13 cellular contexts compared by ENCODE assay signal in the genomic region with DNA sequence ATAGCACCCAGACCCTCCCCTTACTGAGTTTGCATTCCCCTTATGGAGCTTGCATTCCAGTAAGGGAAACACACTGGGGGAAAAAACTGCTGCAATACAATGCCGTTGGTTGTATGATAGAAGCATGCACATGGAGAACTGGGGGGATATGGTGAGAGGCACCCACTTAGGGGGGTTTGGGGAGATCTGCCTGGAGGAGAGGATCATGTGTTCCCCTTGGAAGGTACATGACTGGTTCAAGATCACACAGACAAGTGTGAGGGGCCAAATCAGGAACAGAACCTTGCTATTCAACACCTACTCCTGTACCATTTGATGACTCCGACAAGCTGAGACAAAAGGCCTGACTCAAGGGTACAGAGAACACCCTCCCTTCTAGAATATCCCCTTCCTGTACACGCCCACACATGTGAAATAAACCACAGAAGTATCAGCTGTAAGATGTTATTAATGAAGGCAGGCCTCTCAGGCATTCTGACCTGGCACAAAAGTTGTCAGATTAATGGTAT.
DNase-seq lines count a peak whose midpoint lies in the region; ATAC-seq and TF ChIP-seq lines count a peak whose summit lies in the region.
"Had no signal": no experiment of that assay in that cellular context is flagged by ENCODE, and none has a peak within 500 bp of the region (broad histone marks: within the 10 kb centered on the region; RNA-seq: fewer than 3 reads in every experiment).

No MANE protein-coding gene starts in this region.

- POLR2A ChIA-PET in naive thymus-derived CD4-positive, alpha-beta T cell (lab: Charles Lee) = interaction anchor here (0.6 kb wide), 1 partner anchor 184 kb away, joined by 3 read pairs; no protein-coding TSS in a partner anchor

- no peak overlapping the region for H3K56ac ChIP-seq in H9 (ENCODE audit: insufficient read length, low read depth, low read length)

- H3K4me2 ChIP-seq in H9 (ENCODE audit: insufficient read depth, insufficient read length, low read length) = no peak overlapping the region
- no peak overlapping the region for H3K4me2 ChIP-seq in MM.1S (ENCODE audit: low read depth, low read length)

- H3K4me1 ChIP-seq in H9 (ENCODE audit: insufficient read depth, low read length) (peaks cover 6% of the 10 kb centered on the region; the same call in 1 of the 2 replicates), MM.1S (ENCODE audit: low read length) (no peaks in the 10 kb centered on the region)
- peaks cover 0 to 3% of the 10 kb centered on the region in 2 donors for H3K4me1 ChIP-seq in naive thymus-derived CD4-positive, alpha-beta T cell (ENCODE audit: control insufficient read depth in 2 of 2, insufficient read depth in 2 of 2, low read length in 2 of 2)
- H3K4me1 ChIP-seq: transverse colon had no signal

- peak overlapping the region; percentile 1 to 32; a peak in 4 of 5 replicates for H3K4me3 Mint-ChIP-seq in H9
- no peak overlapping the region for H3K4me3 Mint-ChIP-seq in naive thymus-derived CD4-positive, alpha-beta T cell
- H3K4me3 Mint-ChIP-seq: dendritic cell treated with granulocyte-macrophage colony-stimulating factor and Interleukin-4, amounts not matched to agents 40 ng/mL and 50 ng/mL, for 4 days had no signal

- H3K9ac ChIP-seq in H9 (ENCODE audit: extremely low read depth, insufficient read length, low read length) = no peak overlapping the region
- no peak overlapping the region for H3K9ac ChIP-seq in MM.1S (ENCODE audit: low read length)

- no peak overlapping the region for H3K18ac ChIP-seq in H9 (ENCODE audit: insufficient read length, low read depth, low read length)

- H3K27ac Mint-ChIP-seq in H9 = peak overlapping the region; percentile 9 to 75 (median 10); a peak in 5 of 7 replicates
- H3K27ac Mint-ChIP-seq in naive thymus-derived CD4-positive, alpha-beta T cell = peak overlapping the region in 1 of 9 donors; percentile 39
- H3K27ac Mint-ChIP-seq: activated T-helper 2 cell treated with anti-CD3 and anti-CD28 coated beads, Interferon-gamma antibody, Interleukin-2, Interleukin-4, amounts not matched to agents 10 μg/mL and 5 μg/mL and 100 μg/mL, durations not matched to agents 14 hours and 24 hours and 36 hours; dendritic cell treated with granulocyte-macrophage colony-stimulating factor and Interleukin-4, amounts not matched to agents 40 ng/mL and 50 ng/mL, for 4 days had no signal

- H3K23ac ChIP-seq in H9 (ENCODE audit: insufficient read length, low read depth, low read length) = no peak overlapping the region

- no peaks in the 10 kb centered on the region for H3F3A ChIP-seq in MM.1S (ENCODE audit: insufficient read depth, low read length)

- peaks cover 51 to 81% (median 62%) of the 10 kb centered on the region in 3 experiments for H3K36me3 Mint-ChIP-seq in H9 (ENCODE audit: insufficient read depth in 1 of 3, low read depth in 3 of 3)
- H3K36me3 Mint-ChIP-seq in naive thymus-derived CD4-positive, alpha-beta T cell = no peaks in the 10 kb centered on the region

- no peak overlapping the region for H2BK12ac ChIP-seq in H9 (ENCODE audit: insufficient read length, low read depth, low read length)

- H3K4me3 ChIP-seq in MM.1S (ENCODE audit: low read length) = no peak overlapping the region
- no peak overlapping the region for H3K4me3 ChIP-seq in naive thymus-derived CD4-positive, alpha-beta T cell (ENCODE audit: low read length)
- H3K4me3 ChIP-seq: transverse colon had no signal

- no peak overlapping the region for H2BK20ac ChIP-seq in H9 (ENCODE audit: low read depth, low read length, poor library complexity, severe bottlenecking)

- H3K9me3 Mint-ChIP-seq in H9 = peaks cover 15 to 17% of the 10 kb centered on the region in 2 experiments
- H3K9me3 Mint-ChIP-seq in naive thymus-derived CD4-positive, alpha-beta T cell = no peaks in the 10 kb centered on the region
- H3K9me3 Mint-ChIP-seq: activated T-helper 2 cell treated with anti-CD3 and anti-CD28 coated beads, Interferon-gamma antibody, Interleukin-2, Interleukin-4, amounts not matched to agents 10 μg/mL and 5 μg/mL and 100 μg/mL, durations not matched to agents 14 hours and 24 hours and 36 hours; dendritic cell treated with granulocyte-macrophage colony-stimulating factor and Interleukin-4, amounts not matched to agents 40 ng/mL and 50 ng/mL, for 4 days had no signal

- H3K27me3 ChIP-seq in H9 (ENCODE audit: insufficient read depth, low read length) (no peaks in the 10 kb centered on the region), MM.1S (replicated peaks; ENCODE audit: insufficient read depth, low read length) (no peaks in the 10 kb centered on the region)
- H3K27me3 ChIP-seq in naive thymus-derived CD4-positive, alpha-beta T cell (ENCODE audit: control insufficient read depth in 2 of 2, insufficient read depth in 2 of 2, low read length in 2 of 2) = no peaks in the 10 kb centered on the region
- H3K27me3 ChIP-seq: transverse colon had no signal

- H4K20me1 ChIP-seq in H9 (ENCODE audit: control insufficient read depth, insufficient read depth, insufficient read length) (no peaks in the 10 kb centered on the region), MM.1S (ENCODE audit: insufficient read depth, low read length) (no peaks in the 10 kb centered on the region)

- H3K9me2 ChIP-seq in MM.1S (replicated peaks; ENCODE audit: insufficient read depth, low read length) = no peaks in the 10 kb centered on the region

- no peaks in the 10 kb centered on the region for H3K36me3 ChIP-seq in MM.1S (replicated peaks; ENCODE audit: insufficient read depth, low read length)
- H3K36me3 ChIP-seq in naive thymus-derived CD4-positive, alpha-beta T cell (ENCODE audit: control insufficient read depth in 2 of 3, insufficient read depth in 3 of 3, low read length in 3 of 3) = no peaks in the 10 kb centered on the region
- H3K36me3 ChIP-seq: transverse colon had no signal

- H2AFZ ChIP-seq in H9 (ENCODE audit: low read length) (no peak overlapping the region), MM.1S (ENCODE audit: low read length) (0 out of 2 replicates have a peak overlapping the region, but pooled peaks have one; percentile 13)

- H3T11ph ChIP-seq in H9 (ENCODE audit: low read length) = no peak overlapping the region

- peaks cover 58% of the 10 kb centered on the region in 2 experiments for H3K4me1 Mint-ChIP-seq in H9
- H3K4me1 Mint-ChIP-seq in naive thymus-derived CD4-positive, alpha-beta T cell = peaks cover 0 to 12% (median 10%) of the 10 kb centered on the region in 7 donors

- peak; percentile 24 for DNase-seq in NCI-H82 (lab: John Stamatoyannopoulos, UW)
- no peak for DNase-seq in NCI-H82 treated with DMSO at 0.1 percent for 48 hours (lab: John Stamatoyannopoulos, UW; ENCODE audit: unreplicated experiment)
- peak; percentile 64 for DNase-seq in H9
- peak; percentile 22 for DNase-seq in MM.1S
- peak in 1 of 9 donors; percentile 3 for DNase-seq in naive thymus-derived CD4-positive, alpha-beta T cell
- no peak for DNase-seq in germinal center (ENCODE audit: low spot score)
- DNase-seq in NCI-H187 (lab: John Stamatoyannopoulos, UW) = no peak
- DNase-seq in NCI-H1694 (lab: John Stamatoyannopoulos, UW) = no peak
- DNase-seq: IMR-90, T1000, transverse colon had no signal

- no peak overlapping the region for H2BK15ac ChIP-seq in H9 (ENCODE audit: low read depth, low read length)

- no peak overlapping the region for H4K5ac ChIP-seq in H9 (ENCODE audit: insufficient read length, low read depth, low read length)

- H3K9me3 ChIP-seq in H9 (ENCODE audit: control insufficient read depth, low read depth, low read length) (peaks cover 4% of the 10 kb centered on the region), MM.1S (replicated peaks; ENCODE audit: insufficient read depth, low read length) (no peaks in the 10 kb centered on the region)
- no peaks in the 10 kb centered on the region for H3K9me3 ChIP-seq in naive thymus-derived CD4-positive, alpha-beta T cell (ENCODE audit: control insufficient read depth in 2 of 3, low read length in 3 of 3)
- H3K9me3 ChIP-seq: transverse colon had no signal

- no peaks in the 10 kb centered on the region for H3K79me1 ChIP-seq in H9 (ENCODE audit: insufficient read depth, low read depth, low read length, poor library complexity, severe bottlenecking)

- H2AK5ac ChIP-seq in H9 (ENCODE audit: insufficient read length, low read length) = no peak overlapping the region

- H4K8ac ChIP-seq in H9 (replicated peaks; ENCODE audit: insufficient read length, low read depth, low read length) = no peak overlapping the region

- H3K14ac ChIP-seq in H9 (ENCODE audit: insufficient read depth, low read length) = no peak overlapping the region

- no peak overlapping the region for H2BK5ac ChIP-seq in H9 (ENCODE audit: insufficient read length, low read length)

- H3K27me3 Mint-ChIP-seq in H9 (ENCODE audit: low read depth) = no peaks in the 10 kb centered on the region
- H3K27me3 Mint-ChIP-seq in naive thymus-derived CD4-positive, alpha-beta T cell = peaks cover 0 to 9% (median 0%) of the 10 kb centered on the region in 5 donors
- H3K27me3 Mint-ChIP-seq: dendritic cell treated with granulocyte-macrophage colony-stimulating factor and Interleukin-4, amounts not matched to agents 40 ng/mL and 50 ng/mL, for 4 days had no signal

- intact Hi-C loops in naive thymus-derived CD4-positive, alpha-beta T cell (cut with micrococcal nuclease) = loop anchor here in 1 of 2 donors (10.0 kb wide), 1 partner anchor 831 kb away; no protein-coding TSS in a partner anchor

- H3K79me2 ChIP-seq in H9 (ENCODE audit: insufficient read depth, low read length) (peaks cover 14% of the 10 kb centered on the region; the same call in 1 of the 2 replicates), MM.1S (ENCODE audit: low read length) (no peaks in the 10 kb centered on the region)

- no peak overlapping the region for H2BK120ac ChIP-seq in H9 (ENCODE audit: low read depth, low read length, poor library complexity, severe bottlenecking)

- H4K91ac ChIP-seq in H9 (ENCODE audit: insufficient read length, low read depth, low read length) = no peak overlapping the region

- no peak for TF ChIP-seq CTCF in H9 (conservative IDR thresholded peaks at IDR 0.05)
- TF ChIP-seq CTCF in MM.1S (IDR thresholded peaks at IDR 0.05; ENCODE audit: low read length) = no peak

- CTCF ChIA-PET in naive thymus-derived CD4-positive, alpha-beta T cell (lab: Charles Lee) = no interaction called here

- WGBS in H9 (ENCODE audit: extremely low coverage, insufficient read length, low lambda C conversion rate) = no CpG with 5 or more reads among the region's 3 CpGs

- ATAC-seq in naive thymus-derived CD4-positive, alpha-beta T cell = peak; percentile 51

- no peak overlapping the region for H3K27ac ChIP-seq in H9 (ENCODE audit: insufficient read length, low read depth, low read length)
- H3K27ac ChIP-seq in MM.1S (ENCODE audit: low read length) = no peak overlapping the region
- H3K27ac ChIP-seq in naive thymus-derived CD4-positive, alpha-beta T cell (ENCODE audit: low read depth, low read length) = no peak overlapping the region
- H3K27ac ChIP-seq: transverse colon had no signal

- no peak overlapping the region for H3K4ac ChIP-seq in H9 (ENCODE audit: low read depth, low read length)

- peaks cover 6% of the 10 kb centered on the region for H3K23me2 ChIP-seq in H9 (ENCODE audit: insufficient read length, low read depth, low read length, poor library complexity, severe bottlenecking)

Comparison
In these comparisons a context has a peak if more than half of its experiments do, and no peak if none do; other contexts are left out.
1. DNase-seq: peak in NCI-H82 (single experiment), H9 (single experiment) and MM.1S (single experiment); none in NCI-H82 treated with DMSO at 0.1 percent for 48 hours (single experiment), germinal center (single experiment), NCI-H187 (0 of 2) and NCI-H1694 (single experiment).
2. H3K4me3 Mint-ChIP-seq: peak in H9 (2 of 2); none in naive thymus-derived CD4-positive, alpha-beta T cell (0 of 10).